Comparison of ENCODE assay signal across 8 cellular contexts in genomic region chr15:59436774-59437472, GRCh38. TPM values are rescaled to one million over a fixed set of nuclear protein-coding genes. Genes with fewer than 3 reads are reported as not detected.
DNase-seq lines count a peak whose midpoint lies in the region; ATAC-seq and TF ChIP-seq lines count a peak whose summit lies in the region.

No MANE protein-coding gene starts in this region.

- peaks cover 6% of the 10 kb centered on the region for H3K4me1 Mint-ChIP-seq in GM23338

- H3K9me3 ChIP-seq in Peyer's patch, result no peaks in the 10 kb centered on the region
- no peaks in the 10 kb centered on the region for H3K9me3 ChIP-seq in skeletal muscle satellite cell (replicated peaks; ENCODE audit: low read length)

- TF ChIP-seq CTCF in GM23338 (conservative IDR thresholded peaks at IDR 0.05; ENCODE audit: low read depth in 2 of 2) (no peak), Peyer's patch (IDR thresholded peaks at IDR 0.05) (no peak), fibroblast of the aortic adventitia (IDR thresholded peaks at IDR 0.05; ENCODE audit: insufficient read depth, low read length) (no peak)

- H3K4me3 ChIP-seq in GM23338 (peak overlapping the region; percentile 86), Peyer's patch (peak overlapping the region; percentile 34 to 69 (median 52)), fibroblast of the aortic adventitia (ENCODE audit: low read depth, low read length) (peak overlapping the region; percentile 66), skeletal muscle satellite cell (ENCODE audit: low read length) (peak overlapping the region; percentile 63)

- peak; percentile 43 for ATAC-seq in GM23338
- ATAC-seq in GM19351 (IDR thresholded peaks at IDR 0.05; ENCODE audit: unreplicated experiment), result no peak
- no peak for ATAC-seq in GM18498 (IDR thresholded peaks at IDR 0.05; ENCODE audit: unreplicated experiment)
- no peak for ATAC-seq in GM18867 (IDR thresholded peaks at IDR 0.05; ENCODE audit: unreplicated experiment)

- no peak overlapping the region for H3K27ac Mint-ChIP-seq in GM23338

- peak overlapping the region; percentile 99 for H3K4me2 ChIP-seq in GM23338
- peak overlapping the region; percentile 73 for H3K4me2 ChIP-seq in skeletal muscle satellite cell (ENCODE audit: low read length)

- peaks cover 6% of the 10 kb centered on the region; the same call in 1 of the 2 replicates for H3K9me2 ChIP-seq in GM23338 (ENCODE audit: insufficient read depth)

- H3K36me3 ChIP-seq in GM23338 (ENCODE audit: insufficient read depth) (no peaks in the 10 kb centered on the region), Peyer's patch (no peaks in the 10 kb centered on the region), skeletal muscle satellite cell (ENCODE audit: insufficient read depth, low read length) (no peaks in the 10 kb centered on the region)

- H3K9ac ChIP-seq in skeletal muscle satellite cell (ENCODE audit: low read depth, low read length), result no peak overlapping the region

- no peaks in the 10 kb centered on the region for H4K20me1 ChIP-seq in GM23338 (replicated peaks; ENCODE audit: insufficient read depth)

- H3K27me3 Mint-ChIP-seq in GM23338 (ENCODE audit: insufficient read depth, low read depth, poor library complexity), result peaks cover 53% of the 10 kb centered on the region

- peaks cover 8% of the 10 kb centered on the region for H3K4me1 ChIP-seq in GM23338 (ENCODE audit: insufficient read depth)
- H3K4me1 ChIP-seq in Peyer's patch, result peaks cover 0 to 15% (median 6%) of the 10 kb centered on the region in 4 donors
- H3K4me1 ChIP-seq in skeletal muscle satellite cell (ENCODE audit: control insufficient read depth, insufficient read depth, low read length), result peaks cover 11% of the 10 kb centered on the region

- peaks cover 72% of the 10 kb centered on the region for H3K27me3 ChIP-seq in GM23338 (ENCODE audit: insufficient read depth)
- H3K27me3 ChIP-seq in Peyer's patch, result no peaks in the 10 kb centered on the region
- peaks cover 68% of the 10 kb centered on the region for H3K27me3 ChIP-seq in skeletal muscle satellite cell (ENCODE audit: control insufficient read depth, insufficient read depth, low read length)

- peaks cover 12% of the 10 kb centered on the region; the same call in 1 of the 2 replicates for H3F3A ChIP-seq in GM23338 (replicated peaks; ENCODE audit: low read depth)

- H3K79me2 ChIP-seq in GM23338 (replicated peaks; ENCODE audit: insufficient read depth), result no peaks in the 10 kb centered on the region

- peak overlapping the region; percentile 86 for H3K4me3 Mint-ChIP-seq in GM23338

- DNase-seq in GM23338 (ENCODE audit: low spot score) (peak; percentile 15), Peyer's patch (no peak), fibroblast of the aortic adventitia (ENCODE audit: low read depth) (peak; percentile 19), putamen (ENCODE audit: low spot score) (no peak)

- no peaks in the 10 kb centered on the region for H3K36me3 Mint-ChIP-seq in GM23338 (ENCODE audit: low read depth)

- H2AFZ ChIP-seq in GM23338, result peak overlapping the region; percentile 99

- H3K9me3 Mint-ChIP-seq in GM23338, result no peaks in the 10 kb centered on the region

- no peak for TF ChIP-seq POLR2A in Peyer's patch (IDR thresholded peaks at IDR 0.05)

- H3K27ac ChIP-seq in GM23338 (ENCODE audit: low read depth) (no peak overlapping the region), Peyer's patch (no peak overlapping the region)

TF ChIP-seq in GM23338, 12 proteins besides CTCF, POLR2A, EP300 and RAD21:
- no peak for TF ChIP-seq CREB1 (CRISPR knock-in tag; IDR thresholded peaks at IDR 0.05; ENCODE audit: low read depth)
- no peak for TF ChIP-seq NANOG (IDR thresholded peaks at IDR 0.05; ENCODE audit: borderline replicate concordance)
- TF ChIP-seq POLR2AphosphoS5 (IDR thresholded peaks at IDR 0.05; ENCODE audit: low read depth), result no peak
- no peak for TF ChIP-seq ZNF331 (CRISPR knock-in tag; IDR thresholded peaks at IDR 0.05; ENCODE audit: low read depth)
- TF ChIP-seq EZH2phosphoT487 (IDR thresholded peaks at IDR 0.05; ENCODE audit: unreplicated experiment), result no peak
- TF ChIP-seq, protein P1, sequence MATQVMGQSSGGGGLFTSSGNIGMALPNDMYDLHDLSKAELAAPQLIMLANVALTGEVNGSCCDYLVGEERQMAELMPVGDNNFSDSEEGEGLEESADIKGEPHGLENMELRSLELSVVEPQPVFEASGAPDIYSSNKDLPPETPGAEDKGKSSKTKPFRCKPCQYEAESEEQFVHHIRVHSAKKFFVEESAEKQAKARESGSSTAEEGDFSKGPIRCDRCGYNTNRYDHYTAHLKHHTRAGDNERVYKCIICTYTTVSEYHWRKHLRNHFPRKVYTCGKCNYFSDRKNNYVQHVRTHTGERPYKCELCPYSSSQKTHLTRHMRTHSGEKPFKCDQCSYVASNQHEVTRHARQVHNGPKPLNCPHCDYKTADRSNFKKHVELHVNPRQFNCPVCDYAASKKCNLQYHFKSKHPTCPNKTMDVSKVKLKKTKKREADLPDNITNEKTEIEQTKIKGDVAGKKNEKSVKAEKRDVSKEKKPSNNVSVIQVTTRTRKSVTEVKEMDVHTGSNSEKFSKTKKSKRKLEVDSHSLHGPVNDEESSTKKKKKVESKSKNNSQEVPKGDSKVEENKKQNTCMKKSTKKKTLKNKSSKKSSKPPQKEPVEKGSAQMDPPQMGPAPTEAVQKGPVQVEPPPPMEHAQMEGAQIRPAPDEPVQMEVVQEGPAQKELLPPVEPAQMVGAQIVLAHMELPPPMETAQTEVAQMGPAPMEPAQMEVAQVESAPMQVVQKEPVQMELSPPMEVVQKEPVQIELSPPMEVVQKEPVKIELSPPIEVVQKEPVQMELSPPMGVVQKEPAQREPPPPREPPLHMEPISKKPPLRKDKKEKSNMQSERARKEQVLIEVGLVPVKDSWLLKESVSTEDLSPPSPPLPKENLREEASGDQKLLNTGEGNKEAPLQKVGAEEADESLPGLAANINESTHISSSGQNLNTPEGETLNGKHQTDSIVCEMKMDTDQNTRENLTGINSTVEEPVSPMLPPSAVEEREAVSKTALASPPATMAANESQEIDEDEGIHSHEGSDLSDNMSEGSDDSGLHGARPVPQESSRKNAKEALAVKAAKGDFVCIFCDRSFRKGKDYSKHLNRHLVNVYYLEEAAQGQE (IDR thresholded peaks at IDR 0.05; ENCODE audit: unreplicated experiment), result no peak
- TF ChIP-seq ZNF114 (CRISPR knock-in tag; IDR thresholded peaks at IDR 0.05), result no peak
- TF ChIP-seq EZH2 (IDR thresholded peaks at IDR 0.05; ENCODE audit: low read depth, unreplicated experiment), result peak; percentile 45
- no peak for TF ChIP-seq STAT1 (IDR thresholded peaks at IDR 0.05; ENCODE audit: unreplicated experiment)

RNA-seq across cellular contexts. Expression of gene FAM81A, which starts 1.1 kb away (rescaled TPM):
- 1.7 and 4.1 TPM in 2 replicates for total RNA-seq in GM23338 (2014; rRNA removed; shearing (Covaris generic))
- polyA plus RNA-seq in GM23338 (2016; fragmentation: Nextera tagmentation; extraction: Ambion mirVana), result 0.73 and 1.1 TPM in 2 replicates
- 1 to 10 TPM in 1 of 4 donors, under 1 TPM in 2, not detected in 1; 0.53 to 2.0 (median 0.83) TPM for total RNA-seq in Peyer's patch
- 0.81 and 2.6 TPM in 2 replicates for total RNA-seq in fibroblast of the aortic adventitia (ENCODE audit: low replicate concordance)
- total RNA-seq in skeletal muscle satellite cell (2012; rRNA removed), result 0.25 and 1.5 TPM in 2 replicates

Comparison
In these comparisons a context has a peak if more than half of its experiments do, and no peak if none do; other contexts are left out.
1. DNase-seq: peak in GM23338 (single experiment) and fibroblast of the aortic adventitia (single experiment); none in Peyer's patch (0 of 3) and putamen (single experiment).
2. Peak in every context shown above with its lines, with median percentiles within 50 percentile points of each other: H3K4me3 ChIP-seq.